In genomic region chr7:137996871-137997270, GRCh38 we compare ENCODE assay signal across 12 cellular contexts. TPM values are rescaled to one million over a fixed set of nuclear protein-coding genes. Genes with fewer than 3 reads are reported as not detected.
DNase-seq lines count a peak whose midpoint lies in the region; ATAC-seq and TF ChIP-seq lines count a peak whose summit lies in the region.
"Had no signal": no experiment of that assay in that cellular context is flagged by ENCODE, and none has a peak within 500 bp of the region (broad histone marks: within the 10 kb centered on the region; RNA-seq: fewer than 3 reads in every experiment).

No MANE protein-coding gene starts in this region.

- no peak overlapping the region for H3K9ac ChIP-seq in subcutaneous abdominal adipose tissue (ENCODE audit: low read length in 5 of 5)

- peak overlapping the region; percentile 56 for H3K27ac ChIP-seq in subcutaneous abdominal adipose tissue (ENCODE audit: low read depth, low read length)
- H3K27ac ChIP-seq: psoas muscle had no signal

- H3K27ac Mint-ChIP-seq in HFFc6, result peak overlapping the region; percentile 87
- H3K27ac Mint-ChIP-seq in T-helper 17 cell, result peak overlapping the region; percentile 82
- peak overlapping the region; percentile 97 for H3K27ac Mint-ChIP-seq in glutamatergic neuron (ENCODE audit: unreplicated experiment)
- H3K27ac Mint-ChIP-seq: memory B cell had no signal

- DNase-seq in HFFc6 (no peak), T-helper 17 cell (no peak), glutamatergic neuron (no peak), AG20443 (ENCODE audit: low spot score) (no peak)
- no peak for DNase-seq in activated CD4-positive, CD25-positive, alpha-beta regulatory T cell treated with anti-CD3 and anti-CD28 coated beads, Interleukin-2, amount 50 U/mL, for 72 hours
- DNase-seq: activated CD4-positive, alpha-beta T cell treated with anti-CD3 and anti-CD28 coated beads for 48 hours; stimulated activated CD4-positive, alpha-beta T cell treated with anti-CD3 and anti-CD28 coated beads, Interleukin-4, amount 100 ng/mL, for 24 hours; stimulated activated naive CD4-positive, alpha-beta T cell treated with Interleukin-2 at 50 U/mL for 16 hours had no signal

- TF ChIP-seq CTCF in HFFc6 (IDR thresholded peaks at IDR 0.05) (no peak), glutamatergic neuron (IDR thresholded peaks at IDR 0.05; ENCODE audit: partially characterized antibody, unreplicated experiment) (no peak)

- H3K4me1 ChIP-seq in subcutaneous abdominal adipose tissue (ENCODE audit: control insufficient read depth in 5 of 5, insufficient read depth in 5 of 5, low read length in 5 of 5), result peaks cover 22 to 76% (median 66%) of the 10 kb centered on the region in 5 donors

- H3K4me3 Mint-ChIP-seq in HFFc6 (peak overlapping the region; percentile 73), T-helper 17 cell (no peak overlapping the region), glutamatergic neuron (ENCODE audit: unreplicated experiment) (peak overlapping the region; percentile 80)
- H3K4me3 Mint-ChIP-seq: memory B cell had no signal

- no peaks in the 10 kb centered on the region for H3K27me3 ChIP-seq in subcutaneous abdominal adipose tissue (ENCODE audit: control insufficient read depth in 5 of 5, insufficient read depth in 4 of 5, low read length in 5 of 5)

- no peaks in the 10 kb centered on the region for H3K9me3 ChIP-seq in T-helper 17 cell (ENCODE audit: control insufficient read depth, low read length, poor library complexity, severe bottlenecking)
- H3K9me3 ChIP-seq in subcutaneous abdominal adipose tissue (ENCODE audit: control insufficient read depth in 5 of 5, low read length in 5 of 5), result no peaks in the 10 kb centered on the region
- H3K9me3 ChIP-seq: psoas muscle had no signal

- H3K36me3 Mint-ChIP-seq in HFFc6 (ENCODE audit: low read depth), result peaks cover 48% of the 10 kb centered on the region
- H3K36me3 Mint-ChIP-seq in T-helper 17 cell (ENCODE audit: low read depth), result peaks cover 5% of the 10 kb centered on the region
- H3K36me3 Mint-ChIP-seq in glutamatergic neuron (ENCODE audit: unreplicated experiment), result peaks cover 7% of the 10 kb centered on the region

- H3K36me3 ChIP-seq in subcutaneous abdominal adipose tissue (ENCODE audit: control insufficient read depth in 5 of 5, insufficient read depth in 5 of 5, low read length in 5 of 5), result no peaks in the 10 kb centered on the region

- H3K9me3 Mint-ChIP-seq in HFFc6 (no peaks in the 10 kb centered on the region), glutamatergic neuron (ENCODE audit: unreplicated experiment) (peaks cover 30% of the 10 kb centered on the region)
- H3K9me3 Mint-ChIP-seq: memory B cell had no signal

- peaks cover 45% of the 10 kb centered on the region for H3K4me1 Mint-ChIP-seq in HFFc6 (ENCODE audit: low read depth)
- peaks cover 50% of the 10 kb centered on the region for H3K4me1 Mint-ChIP-seq in T-helper 17 cell
- H3K4me1 Mint-ChIP-seq in glutamatergic neuron (ENCODE audit: low read depth, unreplicated experiment), result peaks cover 62% of the 10 kb centered on the region

- H3K4me3 ChIP-seq in subcutaneous abdominal adipose tissue (ENCODE audit: low read depth in 1 of 5, low read length in 5 of 5), result peak overlapping the region in 1 of 5 donors; percentile 28
- H3K4me3 ChIP-seq: psoas muscle had no signal

- ATAC-seq in T-helper 17 cell (no peak), GM18858 (IDR thresholded peaks at IDR 0.05; ENCODE audit: unreplicated experiment) (no peak)

- peaks cover 14% of the 10 kb centered on the region for H3K27me3 Mint-ChIP-seq in HFFc6 (ENCODE audit: insufficient read depth)
- no peaks in the 10 kb centered on the region for H3K27me3 Mint-ChIP-seq in T-helper 17 cell
- H3K27me3 Mint-ChIP-seq in glutamatergic neuron (ENCODE audit: unreplicated experiment), result peaks cover 18% of the 10 kb centered on the region
- H3K27me3 Mint-ChIP-seq: memory B cell had no signal

RNA-seq across cellular contexts. Expression of gene CREB3L2, which starts 5.0 kb away (rescaled TPM):
- 100 to 1,000 TPM; 112 to 139 (median 123) TPM for total RNA-seq in HFFc6 (2021; fragmentation: NEBNext Ultra II Directional; extraction: Animal tissue kit (Norgen Biotek cat#: 25700))
- total RNA-seq in T-helper 17 cell (10 to 100 TPM; 32.9 to 33.6 TPM), glutamatergic neuron (ENCODE audit: unreplicated experiment) (45.4 TPM)
